In genomic region chr3:143360244-143360643, GRCh38 we compare ENCODE assay signal across 22 cellular contexts.
DNase-seq lines count a peak whose midpoint lies in the region; ATAC-seq and TF ChIP-seq lines count a peak whose summit lies in the region.
"Had no signal": no experiment of that assay in that cellular context is flagged by ENCODE, and none has a peak within 500 bp of the region (broad histone marks: within the 10 kb centered on the region; RNA-seq: fewer than 3 reads in every experiment).

No MANE protein-coding gene starts in this region.

- no peak overlapping the region for H3K4me3 ChIP-seq in epithelial cell of esophagus (ENCODE audit: low read length)
- H3K4me3 ChIP-seq: GM23338, HAP-1, SK-N-MC had no signal

- ATAC-seq in omental fat pad (ENCODE audit: low FRiP score) (peak; percentile 85), HG03045 (IDR thresholded peaks at IDR 0.05; ENCODE audit: unreplicated experiment) (no peak)
- ATAC-seq: GM23338, PC-3 had no signal

- peaks cover 0 to 6% (median 2%) of the 10 kb centered on the region in 7 donors for H3K9me3 Mint-ChIP-seq in CD14-positive monocyte
- H3K9me3 Mint-ChIP-seq: GM23338 had no signal

- peaks cover 20 to 38% of the 10 kb centered on the region in 2 donors for H3K36me3 Mint-ChIP-seq in CD14-positive monocyte

- no peak overlapping the region for H3K27ac Mint-ChIP-seq in CD14-positive monocyte
- H3K27ac Mint-ChIP-seq: B cell, GM23338 had no signal

- H3K4me1 Mint-ChIP-seq in CD14-positive monocyte = peaks cover 12% of the 10 kb centered on the region
- H3K4me1 Mint-ChIP-seq: GM23338 had no signal

- peak; percentile 41 for DNase-seq in COR-L47 (lab: John Stamatoyannopoulos, UW)
- peak; percentile 79 for DNase-seq in amniotic epithelial cell (ENCODE audit: low read depth)
- peak; percentile 22 for DNase-seq in epithelial cell of esophagus (ENCODE audit: low read depth)
- DNase-seq in omental fat pad (ENCODE audit: low spot score) = no peak
- no peak for DNase-seq in ureter (ENCODE audit: low spot score)
- DNase-seq in CD14-positive monocyte (ENCODE audit: low spot score) = no peak
- DNase-seq: DMS 273 treated with DMSO at 0.1 percent for 48 hours, IMR-90, NCI-H1105, NCI-H146, NCI-H2029 treated with DMSO at 0.1 percent for 48 hours, NCI-H345, NCI-H526, PC-3, RPMI8226, SHP77 treated with DMSO at 0.1 percent for 48 hours, SW 1271 had no signal

- intact Hi-C loops in CD14-positive monocyte (cut with micrococcal nuclease) = no loop called here

- H3K4me3 Mint-ChIP-seq in CD14-positive monocyte = no peak overlapping the region
- H3K4me3 Mint-ChIP-seq: B cell, GM23338 had no signal

- peaks cover 0 to 4% (median 0%) of the 10 kb centered on the region in 3 donors for H3K27me3 Mint-ChIP-seq in CD14-positive monocyte (ENCODE audit: low read depth in 3 of 3)
- H3K27me3 Mint-ChIP-seq: B cell had no signal

- TF ChIP-seq CTCF in epithelial cell of esophagus (IDR thresholded peaks at IDR 0.05; ENCODE audit: insufficient read depth, low read depth, low read length, missing control alignments) (no peak), omental fat pad (IDR thresholded peaks at IDR 0.05) (no peak), CD14-positive monocyte (IDR thresholded peaks at IDR 0.05) (no peak)

Comparison
In these comparisons a context has a peak if more than half of its experiments do, and no peak if none do; other contexts are left out.
1. DNase-seq: peak in COR-L47 (single experiment), amniotic epithelial cell (single experiment) and epithelial cell of esophagus (single experiment); none in omental fat pad (single experiment), ureter (single experiment) and CD14-positive monocyte (single experiment).